Comparison of ENCODE assay signal across 13 cellular contexts in the genomic region with DNA sequence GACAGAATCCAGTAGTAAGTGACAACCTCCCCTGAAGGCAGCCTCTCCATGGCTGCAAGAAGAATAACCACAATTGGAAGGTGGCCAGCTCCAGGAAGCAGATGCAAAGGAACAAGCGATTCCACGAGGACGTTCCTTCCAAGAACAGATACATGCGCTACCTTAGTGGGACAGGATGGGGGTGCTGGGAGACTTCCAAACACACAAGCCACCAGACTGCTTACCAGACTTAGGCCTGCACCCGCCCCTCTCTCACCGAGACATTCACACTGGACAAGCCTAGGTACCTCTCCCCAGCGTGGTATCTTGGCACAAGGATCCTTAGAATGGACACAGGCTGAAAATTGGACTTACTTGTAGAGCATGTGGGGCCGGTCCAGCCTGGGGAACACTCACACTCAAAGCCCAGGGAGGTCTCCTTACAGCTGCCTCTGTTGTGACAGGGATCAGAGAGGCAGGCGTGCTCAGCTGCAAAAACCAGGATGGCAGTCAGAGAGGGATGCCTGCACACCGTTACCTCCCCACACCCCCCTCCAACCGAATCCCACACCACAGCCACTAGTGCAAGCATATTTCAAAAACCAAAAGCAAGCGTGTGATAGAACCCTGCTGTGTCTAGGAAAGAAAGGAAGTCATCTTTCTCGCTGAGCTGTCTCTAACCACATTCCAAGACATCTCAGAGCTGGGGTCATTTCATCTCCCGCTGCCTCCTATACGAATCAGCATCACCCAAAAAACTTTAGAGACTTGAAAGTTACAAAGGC. TPM values are rescaled to one million over a fixed set of nuclear protein-coding genes. Genes with fewer than 3 reads are reported as not detected.
A peak's percentile ranks its signal among the peaks of the same experiment; 100 is the strongest.
DNase-seq lines count a peak whose midpoint lies in the region; ATAC-seq and TF ChIP-seq lines count a peak whose summit lies in the region.
"Had no signal": no experiment of that assay in that cellular context is flagged by ENCODE, and none has a peak within 500 bp of the region (broad histone marks: within the 10 kb centered on the region; RNA-seq: fewer than 3 reads in every experiment).

No MANE protein-coding gene starts in this region.

- H3K27ac ChIP-seq in RWPE2 (ENCODE audit: poor library complexity, severe bottlenecking) (peak overlapping the region; percentile 33), gastroesophageal sphincter (peak overlapping the region in 3 of 4 donors; percentile 21 to 75 (median 53)), Peyer's patch (no peak overlapping the region)

- H3K4me3 ChIP-seq in RWPE2 (ENCODE audit: severe bottlenecking) (no peak overlapping the region), gastroesophageal sphincter (no peak overlapping the region), Peyer's patch (no peak overlapping the region)
- H3K4me3 ChIP-seq: ovary had no signal

- TF ChIP-seq CTCF in RWPE2 (IDR thresholded peaks at IDR 0.05; ENCODE audit: poor library complexity, severe bottlenecking) (no peak), gastroesophageal sphincter (IDR thresholded peaks at IDR 0.05) (no peak), Peyer's patch (IDR thresholded peaks at IDR 0.05) (no peak)

- TF ChIP-seq EP300 in gastroesophageal sphincter (IDR thresholded peaks at IDR 0.05), result no peak

- intact Hi-C loops in sciatic nerve (cut with DNase I), result no loop called here

- no peaks in the 10 kb centered on the region for H3K27me3 ChIP-seq in RWPE2 (ENCODE audit: insufficient read depth, poor library complexity, severe bottlenecking)
- H3K27me3 ChIP-seq in gastroesophageal sphincter, result no peaks in the 10 kb centered on the region
- H3K27me3 ChIP-seq in Peyer's patch, result no peaks in the 10 kb centered on the region
- H3K27me3 ChIP-seq: ovary had no signal

- H3K9me3 ChIP-seq in RWPE2 (ENCODE audit: severe bottlenecking) (no peaks in the 10 kb centered on the region), gastroesophageal sphincter (no peaks in the 10 kb centered on the region), Peyer's patch (no peaks in the 10 kb centered on the region)
- H3K9me3 ChIP-seq: ovary had no signal

- no peak for TF ChIP-seq POLR2A in gastroesophageal sphincter (IDR thresholded peaks at IDR 0.05)
- no peak for TF ChIP-seq POLR2A in Peyer's patch (IDR thresholded peaks at IDR 0.05)

- no peak for ATAC-seq in RWPE2 (ENCODE audit: low read depth)
- ATAC-seq in gastroesophageal sphincter, result peak; percentile 13
- peak; percentile 25 for ATAC-seq in sciatic nerve
- ATAC-seq in HG03565 (IDR thresholded peaks at IDR 0.05; ENCODE audit: unreplicated experiment), result no peak
- ATAC-seq in GM18868 (IDR thresholded peaks at IDR 0.05; ENCODE audit: unreplicated experiment), result no peak

- 63 to 67% methylated on average over 5 to 9 of the region's 15 CpGs for WGBS in gastroesophageal sphincter (ENCODE audit: low coverage in 1 of 2), 2 donors

- H3K36me3 ChIP-seq in RWPE2 (ENCODE audit: low read depth) (peaks cover 98% of the 10 kb centered on the region), gastroesophageal sphincter (peaks cover 0 to 77% of the 10 kb centered on the region in 2 donors), Peyer's patch (peaks cover 0 to 84% (median 0%) of the 10 kb centered on the region in 3 donors)
- H3K36me3 ChIP-seq: ovary had no signal

- H3K4me1 ChIP-seq in RWPE2 (ENCODE audit: insufficient read depth, poor library complexity, severe bottlenecking), result peaks cover 11% of the 10 kb centered on the region
- H3K4me1 ChIP-seq in gastroesophageal sphincter, result peaks cover 0 to 59% (median 19%) of the 10 kb centered on the region in 3 donors
- H3K4me1 ChIP-seq in Peyer's patch, result peaks cover 0 to 35% (median 3%) of the 10 kb centered on the region in 4 donors

- DNase-seq in Daoy (ENCODE audit: low read depth) (peak; percentile 57), RWPE2 (ENCODE audit: low spot score) (no peak), sciatic nerve (ENCODE audit: low spot score) (peak; percentile 68), NCI-H1417 (lab: John Stamatoyannopoulos, UW) (no peak), Peyer's patch (no peak)
- DNase-seq: activated CD4-positive, alpha-beta T cell treated with anti-CD3 and anti-CD28 coated beads for 4 hours; activated naive CD4-positive, alpha-beta T cell treated with anti-CD3 and anti-CD28 coated beads for 36 hours; CD4-positive, alpha-beta T cell; NCI-H2171 treated with DMSO at 0.1 percent for 48 hours had no signal

RNA-seq across cellular contexts. Expression of gene JAG1, which starts 22.4 kb away (rescaled TPM):
- 61.3 and 62.5 TPM in 2 replicates for total RNA-seq in Daoy (2014; rRNA removed; shearing (Covaris generic))
- total RNA-seq in gastroesophageal sphincter, result 10 to 100 TPM; 34.3 to 81.9 (median 45.7) TPM
- 81.6 TPM for total RNA-seq in sciatic nerve
- total RNA-seq in Peyer's patch, result 10 to 100 TPM; 35.2 to 73.5 (median 65.3) TPM

Comparison
In these comparisons a context has a peak if more than half of its experiments do, and no peak if none do; other contexts are left out.
1. DNase-seq: peak in Daoy (single experiment) and sciatic nerve (single experiment); none in RWPE2 (single experiment), NCI-H1417 (0 of 3) and Peyer's patch (0 of 3).
2. ATAC-seq: peak in gastroesophageal sphincter (single experiment) and sciatic nerve (single experiment); none in RWPE2 (single experiment), HG03565 (single experiment) and GM18868 (single experiment).
3. H3K27ac ChIP-seq: peak in RWPE2 (single experiment) and gastroesophageal sphincter (3 of 4); none in Peyer's patch (0 of 4).